ENCODE assay signal across 12 cellular contexts in the genomic region with DNA sequence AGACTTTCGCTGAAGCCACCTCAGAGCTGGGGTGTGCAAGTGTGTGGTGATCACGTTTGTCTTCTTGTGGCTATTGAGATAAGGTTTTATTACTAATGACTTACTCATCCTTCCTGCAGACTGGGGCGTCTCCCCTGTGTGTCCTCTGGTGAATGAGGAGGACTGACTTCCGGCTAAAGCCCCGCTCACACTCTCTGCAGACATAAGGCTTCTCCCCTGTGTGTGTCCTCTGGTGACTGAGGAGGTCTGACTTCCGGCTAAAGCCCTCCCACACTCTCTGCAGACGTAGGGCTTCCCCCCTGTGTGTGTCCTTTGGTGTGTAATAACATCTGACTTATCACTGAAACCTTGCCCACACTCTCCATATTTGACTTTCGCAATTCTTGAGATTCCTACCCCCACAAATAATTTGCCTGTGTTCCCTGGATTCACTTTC. TPM values are rescaled to one million over a fixed set of nuclear protein-coding genes. Genes with fewer than 3 reads are reported as not detected.
DNase-seq lines count a peak whose midpoint lies in the region; ATAC-seq and FAIRE-seq lines count a peak whose summit lies in the region.
"Had no signal": no experiment of that assay in that cellular context is flagged by ENCODE, and none has a peak within 500 bp of the region (broad histone marks: within the 10 kb centered on the region; RNA-seq: fewer than 3 reads in every experiment).

No MANE protein-coding gene starts in this region.

- FAIRE-seq in urothelium cell line (lab: Jason Lieb, UNC): no peak

- no peak for ATAC-seq in HG02885 (IDR thresholded peaks at IDR 0.05; ENCODE audit: poor library complexity, unreplicated experiment)
- ATAC-seq: heart left ventricle, mucosa of descending colon had no signal

- intact Hi-C loops in posterior vena cava (cut with DNase I): no loop called here

- peak; percentile 21 for DNase-seq in stimulated activated CD4-positive, alpha-beta T cell treated with anti-CD3 and anti-CD28 coated beads, Interleukin-1b, Interleukin-23, amount 100 ng/mL, for 48 hours
- no peak for DNase-seq in stimulated activated CD4-positive, alpha-beta T cell treated with anti-CD3 and anti-CD28 coated beads, Interleukin-4, amount 100 ng/mL, for 4 hours
- DNase-seq in NOMO-1 treated with dmso at 0.1 percent for 144 hours (lab: John Stamatoyannopoulos, UW; ENCODE audit: unreplicated experiment) (peak; percentile 50), fibroblast of gingiva (ENCODE audit: low read depth) (peak; percentile 21), urothelium cell line (ENCODE audit: low spot score) (peak; percentile 40), posterior vena cava (ENCODE audit: low spot score) (no peak), DMS153 (lab: John Stamatoyannopoulos, UW) (no peak)
- DNase-seq: cerebellar nuclear complex, heart left ventricle, mucosa of descending colon, trophoblast cell had no signal

RNA-seq across cellular contexts. Expression of a gene that starts 19.4 kb away (rescaled TPM):
- not detected for total RNA-seq in posterior vena cava
- total RNA-seq: heart left ventricle, mucosa of descending colon had no signal

RNA-seq across cellular contexts. Expression of a gene that starts 38.5 kb away (rescaled TPM):
- total RNA-seq in posterior vena cava: 1 to 10 TPM in 1 of 2 donors, under 1 TPM in 1; 0.88 to 2.7 TPM

Comparison
In these comparisons a context has a peak if more than half of its experiments do, and no peak if none do; other contexts are left out.
1. DNase-seq: peak in stimulated activated CD4-positive, alpha-beta T cell treated with anti-CD3 and anti-CD28 coated beads, Interleukin-1b, Interleukin-23, amount 100 ng/mL, for 48 hours (single experiment), NOMO-1 treated with dmso at 0.1 percent for 144 hours (single experiment), fibroblast of gingiva (single experiment) and urothelium cell line (single experiment); none in stimulated activated CD4-positive, alpha-beta T cell treated with anti-CD3 and anti-CD28 coated beads, Interleukin-4, amount 100 ng/mL, for 4 hours (0 of 2), posterior vena cava (single experiment) and DMS153 (single experiment).